11 cellular contexts compared by ENCODE assay signal in the genomic region with DNA sequence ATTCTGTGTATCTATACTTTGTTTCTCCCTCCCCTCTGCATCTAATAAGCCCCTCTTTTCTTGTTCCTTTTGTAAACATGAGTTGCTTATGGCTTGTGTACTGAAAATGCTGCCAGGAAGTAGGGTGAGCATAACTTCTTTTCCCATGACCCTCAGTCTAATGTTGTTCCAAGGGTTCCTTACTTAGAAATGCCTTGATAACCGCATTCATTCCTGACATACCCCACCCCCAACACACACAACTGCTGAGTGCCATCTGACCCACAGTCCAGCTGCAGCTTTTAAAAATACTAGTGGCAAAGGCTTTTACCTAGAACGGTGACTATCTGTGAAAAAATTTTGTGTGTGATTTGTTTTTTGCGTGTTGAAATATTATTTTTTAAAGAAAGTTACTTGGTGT. TPM values are rescaled to one million over a fixed set of nuclear protein-coding genes. Genes with fewer than 3 reads are reported as not detected.
DNase-seq lines count a peak whose midpoint lies in the region; ATAC-seq and TF ChIP-seq lines count a peak whose summit lies in the region.
"Had no signal": no experiment of that assay in that cellular context is flagged by ENCODE, and none has a peak within 500 bp of the region (broad histone marks: within the 10 kb centered on the region; RNA-seq: fewer than 3 reads in every experiment).

No MANE protein-coding gene starts in this region.

- no peak overlapping the region for H3K14ac ChIP-seq in trophoblast cell (ENCODE audit: low read length)

- H3K4me3 ChIP-seq in trophoblast cell (ENCODE audit: low read depth, low read length), result no peak overlapping the region
- H3K4me3 ChIP-seq: skin epidermis had no signal

- H3K9me3 ChIP-seq in trophoblast cell (ENCODE audit: insufficient read depth, low read depth, low read length), result no peaks in the 10 kb centered on the region

- H2AK5ac ChIP-seq in trophoblast cell (ENCODE audit: low read length), result no peak overlapping the region

- no peak overlapping the region for H4K12ac ChIP-seq in trophoblast cell (ENCODE audit: low read depth, low read length)

- in situ Hi-C loops in SK-MEL-5 (cut with HindIII; ENCODE audit: low pct_unique_long_range_greater_than_20kb, low sequenced_read_pairs), result no loop called here

- no peak overlapping the region for H3K4me3 Mint-ChIP-seq in Calu3 (ENCODE audit: low read depth, unreplicated experiment)
- H3K4me3 Mint-ChIP-seq in glutamatergic neuron (ENCODE audit: unreplicated experiment), result peak overlapping the region; percentile 82
- no peak overlapping the region for H3K4me3 Mint-ChIP-seq in effector memory CD8-positive, alpha-beta T cell

- no peak overlapping the region for H3K9ac ChIP-seq in trophoblast cell (ENCODE audit: low read length)

- TF ChIP-seq CTCF in Calu3 (IDR thresholded peaks at IDR 0.05; ENCODE audit: unreplicated experiment), result no peak
- TF ChIP-seq CTCF in glutamatergic neuron (IDR thresholded peaks at IDR 0.05; ENCODE audit: partially characterized antibody, unreplicated experiment), result no peak

- 100% methylated on average over 1 of the region's 3 CpGs for WGBS in trophoblast cell (ENCODE audit: extremely low coverage, insufficient coverage, insufficient read length)

- no peaks in the 10 kb centered on the region for H3K27me3 Mint-ChIP-seq in Calu3 (ENCODE audit: unreplicated experiment)
- no peaks in the 10 kb centered on the region for H3K27me3 Mint-ChIP-seq in glutamatergic neuron (ENCODE audit: unreplicated experiment)
- H3K27me3 Mint-ChIP-seq in effector memory CD8-positive, alpha-beta T cell, result no peaks in the 10 kb centered on the region

- no peak overlapping the region for H2AFZ ChIP-seq in trophoblast cell (ENCODE audit: insufficient read depth, low read length, poor library complexity)

- H2BK5ac ChIP-seq in trophoblast cell (ENCODE audit: low read depth, low read length, poor library complexity), result no peak overlapping the region

- no peaks in the 10 kb centered on the region for H3K79me2 ChIP-seq in trophoblast cell (ENCODE audit: control insufficient read depth, insufficient read depth, low read length, poor library complexity)

- H3K36me3 Mint-ChIP-seq in Calu3 (ENCODE audit: insufficient read depth, unreplicated experiment) (no peaks in the 10 kb centered on the region), glutamatergic neuron (ENCODE audit: unreplicated experiment) (no peaks in the 10 kb centered on the region)
- H3K36me3 Mint-ChIP-seq in effector memory CD8-positive, alpha-beta T cell (ENCODE audit: insufficient read depth), result no peaks in the 10 kb centered on the region

- peak; percentile 55 for DNase-seq in Calu3
- DNase-seq in SK-MEL-5 (ENCODE audit: low read depth, low spot score), result peak; percentile 87
- no peak for DNase-seq in glutamatergic neuron
- DNase-seq in trophoblast cell, result peak; percentile 51 to 60
- DNase-seq in effector memory CD8-positive, alpha-beta T cell, result no peak
- DNase-seq in effector CD8-positive, alpha-beta T cell (lab: John Stamatoyannopoulos, UW), result no peak
- no peak for DNase-seq in NCI-H1436 (lab: John Stamatoyannopoulos, UW)
- DNase-seq: DND-41, OCI-M1 had no signal

- peaks cover 3% of the 10 kb centered on the region in 2 experiments for H3K4me1 ChIP-seq in trophoblast cell (ENCODE audit: control insufficient read depth in 1 of 2, insufficient read depth in 2 of 2, low read length in 2 of 2)

- no peak overlapping the region for H2BK120ac ChIP-seq in trophoblast cell (ENCODE audit: insufficient read depth, low read length, poor library complexity)

- H3K27me3 ChIP-seq in trophoblast cell (ENCODE audit: insufficient read depth, low read length), result no peaks in the 10 kb centered on the region

- intact Hi-C loops in Calu3 (cut with micrococcal nuclease; ENCODE audit: unreplicated experiment), result loop anchor here (5.0 kb wide), 1 partner anchor 38 kb away; no protein-coding TSS in a partner anchor

- H3K4me1 Mint-ChIP-seq in Calu3 (ENCODE audit: low read depth, unreplicated experiment), result peaks cover 22% of the 10 kb centered on the region
- peaks cover 44% of the 10 kb centered on the region for H3K4me1 Mint-ChIP-seq in glutamatergic neuron (ENCODE audit: low read depth, unreplicated experiment)
- no peaks in the 10 kb centered on the region for H3K4me1 Mint-ChIP-seq in effector memory CD8-positive, alpha-beta T cell (ENCODE audit: low read depth in 2 of 2)

- no peak overlapping the region for H3K18ac ChIP-seq in trophoblast cell (ENCODE audit: low read length)

- no peak overlapping the region for H2BK12ac ChIP-seq in trophoblast cell (ENCODE audit: low read length)

- no peaks in the 10 kb centered on the region for H3K36me3 ChIP-seq in trophoblast cell (ENCODE audit: control insufficient read depth in 1 of 2, insufficient read depth in 2 of 2, low read length in 2 of 2)

- H3K4ac ChIP-seq in trophoblast cell (ENCODE audit: low read depth, low read length), result no peak overlapping the region

- H3K4me2 ChIP-seq in trophoblast cell (ENCODE audit: low read length), result no peak overlapping the region

- no peak overlapping the region for H4K8ac ChIP-seq in trophoblast cell (ENCODE audit: low read depth, low read length)

- no peak overlapping the region for H4K91ac ChIP-seq in trophoblast cell (ENCODE audit: low read depth, low read length)

- no peak overlapping the region for H3K23ac ChIP-seq in trophoblast cell (ENCODE audit: low read length)

- H3K79me1 ChIP-seq in trophoblast cell (ENCODE audit: low read length), result no peaks in the 10 kb centered on the region

- no peak overlapping the region for H3K27ac Mint-ChIP-seq in Calu3 (ENCODE audit: unreplicated experiment)
- peak overlapping the region; percentile 84 for H3K27ac Mint-ChIP-seq in glutamatergic neuron (ENCODE audit: unreplicated experiment)
- no peak overlapping the region for H3K27ac Mint-ChIP-seq in effector memory CD8-positive, alpha-beta T cell

- H3K27ac ChIP-seq in trophoblast cell (ENCODE audit: low read depth, low read length), result no peak overlapping the region

- no TSS peak for BruUV-seq in Calu3 (replicated peaks; lab: Mats Ljungman, UMichigan)

- CTCF ChIA-PET in Calu3 (lab: Charles Lee), result interaction anchor here (1.0 to 1.2 kb wide), 2 partner anchors 88 to 163 kb away, joined by 3 to 4 read pairs; no protein-coding TSS in a partner anchor

- ATAC-seq in HG03342 (IDR thresholded peaks at IDR 0.05; ENCODE audit: unreplicated experiment), result no peak
- ATAC-seq in effector memory CD8-positive, alpha-beta T cell (replicated peaks), result no peak

- H3K9me3 Mint-ChIP-seq in Calu3 (ENCODE audit: low read depth, unreplicated experiment) (no peaks in the 10 kb centered on the region), glutamatergic neuron (ENCODE audit: unreplicated experiment) (no peaks in the 10 kb centered on the region)
- peaks cover 6 to 10% of the 10 kb centered on the region in 2 donors for H3K9me3 Mint-ChIP-seq in effector memory CD8-positive, alpha-beta T cell

RNA-seq across cellular contexts. Expression of gene ARHGAP42, which starts 52.5 kb away (rescaled TPM):
- total RNA-seq in Calu3 (2022), result 9.9 and 10.3 TPM in 2 replicates
- total RNA-seq in SK-MEL-5 (2014; rRNA removed; shearing (Covaris generic)), result 18.3 and 19.3 TPM in 2 replicates
- 11.6 and 14.3 TPM in 2 replicates for polyA plus RNA-seq in SK-MEL-5 (2015; cell fraction: cytosol; rRNA removed)
- 16.8 and 20.6 TPM in 2 replicates for polyA plus RNA-seq in SK-MEL-5 (2015; cell fraction: nucleus; rRNA removed)
- total RNA-seq in glutamatergic neuron (ENCODE audit: unreplicated experiment), result 21.4 TPM
- polyA plus RNA-seq in trophoblast cell (2013), result 23.3 and 25.5 TPM in 2 replicates

Comparison
In these comparisons a context has a peak if more than half of its experiments do, and no peak if none do; other contexts are left out.
1. DNase-seq: peak in Calu3 (single experiment), SK-MEL-5 (single experiment) and trophoblast cell (2 of 2); none in glutamatergic neuron (single experiment), effector memory CD8-positive, alpha-beta T cell (0 of 3), effector CD8-positive, alpha-beta T cell (single experiment) and NCI-H1436 (single experiment).